Comparison of ENCODE assay signal across 1 cellular context in the genomic region with DNA sequence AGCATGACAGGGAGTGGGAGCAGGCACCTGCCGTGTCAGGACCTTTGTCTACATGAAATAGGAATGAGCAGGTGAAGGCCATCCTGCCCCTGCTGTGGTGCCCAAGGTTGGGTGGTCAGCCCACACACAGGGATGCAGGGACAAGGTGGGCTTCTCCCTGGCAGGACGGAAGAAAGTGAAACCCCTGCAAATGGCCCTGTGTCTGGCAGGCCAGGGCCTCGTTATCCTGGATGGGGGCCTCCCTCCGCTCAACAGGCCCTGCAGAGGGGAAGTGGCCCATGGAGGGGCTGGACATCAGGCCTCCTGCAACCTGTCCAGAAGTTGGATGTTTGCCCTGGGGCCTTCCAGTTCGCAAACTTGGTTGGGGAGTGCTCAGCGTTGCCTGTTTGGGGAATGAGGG.
TF ChIP-seq lines count a peak whose summit lies in the region.

No MANE protein-coding gene starts in this region.

TF ChIP-seq in HEK293, 187 proteins besides CTCF, POLR2A, EP300 and RAD21 (continued from another document):
- TF ChIP-seq, protein P1, sequence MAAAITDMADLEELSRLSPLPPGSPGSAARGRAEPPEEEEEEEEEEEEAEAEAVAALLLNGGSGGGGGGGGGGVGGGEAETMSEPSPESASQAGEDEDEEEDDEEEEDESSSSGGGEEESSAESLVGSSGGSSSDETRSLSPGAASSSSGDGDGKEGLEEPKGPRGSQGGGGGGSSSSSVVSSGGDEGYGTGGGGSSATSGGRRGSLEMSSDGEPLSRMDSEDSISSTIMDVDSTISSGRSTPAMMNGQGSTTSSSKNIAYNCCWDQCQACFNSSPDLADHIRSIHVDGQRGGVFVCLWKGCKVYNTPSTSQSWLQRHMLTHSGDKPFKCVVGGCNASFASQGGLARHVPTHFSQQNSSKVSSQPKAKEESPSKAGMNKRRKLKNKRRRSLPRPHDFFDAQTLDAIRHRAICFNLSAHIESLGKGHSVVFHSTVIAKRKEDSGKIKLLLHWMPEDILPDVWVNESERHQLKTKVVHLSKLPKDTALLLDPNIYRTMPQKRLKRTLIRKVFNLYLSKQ (tag by site-specific recombination; IDR thresholded peaks at IDR 0.05; ENCODE audit: borderline replicate concordance), result no peak
- no peak for TF ChIP-seq ZNF585B (tag by site-specific recombination; IDR thresholded peaks at IDR 0.05)
- no peak for TF ChIP-seq ZFP3 (tag by site-specific recombination; IDR thresholded peaks at IDR 0.05; ENCODE audit: low read depth)
